In genomic region chr7:4786015-4786414, GRCh38 we compare ENCODE assay signal across 27 cellular contexts.
"Had no signal": no experiment of that assay in that cellular context is flagged by ENCODE, and none has a peak within 500 bp of the region (broad histone marks: within the 10 kb centered on the region; RNA-seq: fewer than 3 reads in every experiment).

No MANE protein-coding gene starts in this region.

- H3K4me1 Mint-ChIP-seq: endodermal cell, nephron progenitor cell had no signal

- H3K4me3 ChIP-seq: colonic mucosa, esophagus muscularis mucosa, gastroesophageal sphincter, heart right ventricle, lower lobe of right lung, ovary, psoas muscle, skin epidermis, stomach, thyroid gland had no signal

- H3K4me3 Mint-ChIP-seq: dendritic cell treated with granulocyte-macrophage colony-stimulating factor and Interleukin-4, amounts not matched to agents 40 ng/mL and 50 ng/mL, for 4 days; endodermal cell; naive thymus-derived CD8-positive, alpha-beta T cell; nephron progenitor cell; type B pancreatic cell had no signal

- H3K27ac ChIP-seq: colonic mucosa, esophagus muscularis mucosa, foreskin keratinocyte, gastroesophageal sphincter, heart right ventricle, lower lobe of right lung, ovary, psoas muscle, stomach, thyroid gland had no signal

- ATAC-seq: foreskin keratinocyte; gastroesophageal sphincter; heart right ventricle; left colon; left ventricle myocardium superior; lower lobe of right lung; naive thymus-derived CD8-positive, alpha-beta T cell; psoas muscle had no signal

- H3K36me3 ChIP-seq: ovary had no signal

- H3K36me3 Mint-ChIP-seq: type B pancreatic cell had no signal

- H3K27me3 ChIP-seq: colonic mucosa, esophagus muscularis mucosa, foreskin keratinocyte, gastroesophageal sphincter, heart right ventricle, ovary, stomach, thyroid gland had no signal

- FAIRE-seq: endothelial cell of umbilical vein, islet of Langerhans had no signal

- H3K27ac Mint-ChIP-seq: dendritic cell treated with granulocyte-macrophage colony-stimulating factor and Interleukin-4, amounts not matched to agents 40 ng/mL and 50 ng/mL, for 4 days; endodermal cell; nephron progenitor cell; type B pancreatic cell had no signal

- H3K27me3 Mint-ChIP-seq: dendritic cell treated with granulocyte-macrophage colony-stimulating factor and Interleukin-4, amounts not matched to agents 40 ng/mL and 50 ng/mL, for 4 days; naive thymus-derived CD8-positive, alpha-beta T cell; type B pancreatic cell had no signal

- H3K9me3 Mint-ChIP-seq: dendritic cell treated with granulocyte-macrophage colony-stimulating factor and Interleukin-4, amounts not matched to agents 40 ng/mL and 50 ng/mL, for 4 days; endodermal cell; naive thymus-derived CD8-positive, alpha-beta T cell; nephron progenitor cell; type B pancreatic cell had no signal

- H3K9me3 ChIP-seq: colonic mucosa, esophagus muscularis mucosa, gastroesophageal sphincter, heart right ventricle, lower lobe of right lung, ovary, psoas muscle, stomach, thyroid gland had no signal

- H3K4me1 ChIP-seq: colonic mucosa, esophagus muscularis mucosa, foreskin keratinocyte, gastroesophageal sphincter, lower lobe of right lung, psoas muscle, stomach, thyroid gland had no signal

- DNase-seq: colonic mucosa; effector CD8-positive, alpha-beta T cell; endodermal cell; foreskin keratinocyte; heart right ventricle; hippocampal formation; left colon; left ventricle myocardium superior; lower lobe of right lung; naive thymus-derived CD8-positive, alpha-beta T cell; nephron progenitor cell; occipital lobe; ovary; posterior cingulate gyrus; stimulated activated CD4-positive, alpha-beta T cell treated with anti-CD3 and anti-CD28 coated beads, Interleukin-15, amount 100 ng/mL, for 24 hours; stimulated activated CD4-positive, alpha-beta T cell treated with anti-CD3 and anti-CD28 coated beads, Interleukin-2, amount 100 ng/mL, for 48 hours; stimulated activated naive CD4-positive, alpha-beta T cell; stomach; thyroid gland had no signal
